Comparison of ENCODE assay signal across 24 cellular contexts in genomic region chr16:3481696-3482658, GRCh38. TPM values are rescaled to one million over a fixed set of nuclear protein-coding genes. Genes with fewer than 3 reads are reported as not detected.
DNase-seq lines count a peak whose midpoint lies in the region; ATAC-seq and TF ChIP-seq lines count a peak whose summit lies in the region.
"Had no signal": no experiment of that assay in that cellular context is flagged by ENCODE, and none has a peak within 500 bp of the region (broad histone marks: within the 10 kb centered on the region; RNA-seq: fewer than 3 reads in every experiment).

No MANE protein-coding gene starts in this region.

- peaks cover 11% of the 10 kb centered on the region; the same call in 2 of the 3 replicates for H3K4me1 Mint-ChIP-seq in GM23338
- H3K4me1 Mint-ChIP-seq in activated naive CD8-positive, alpha-beta T cell treated with anti-CD3 and anti-CD28 coated beads, Interleukin-2, amount 10 ng/mL, durations not matched to agents 7 days and 5 days, result no peaks in the 10 kb centered on the region
- no peaks in the 10 kb centered on the region for H3K4me1 Mint-ChIP-seq in Caco-2 (ENCODE audit: low read depth, unreplicated experiment)
- H3K4me1 Mint-ChIP-seq in glutamatergic neuron (ENCODE audit: low read depth, unreplicated experiment), result peaks cover 42% of the 10 kb centered on the region

- no peak overlapping the region for H3K4me2 ChIP-seq in GM23338
- H3K4me2 ChIP-seq in mesendoderm (ENCODE audit: low read length), result no peak overlapping the region
- H3K4me2 ChIP-seq: smooth muscle cell had no signal

- H3K27me3 Mint-ChIP-seq in GM23338 (ENCODE audit: insufficient read depth, low read depth, poor library complexity) (peaks cover 11% of the 10 kb centered on the region), Caco-2 (ENCODE audit: insufficient read depth, unreplicated experiment) (no peaks in the 10 kb centered on the region), glutamatergic neuron (ENCODE audit: unreplicated experiment) (peaks cover 14% of the 10 kb centered on the region)
- H3K27me3 Mint-ChIP-seq in activated naive CD8-positive, alpha-beta T cell treated with anti-CD3 and anti-CD28 coated beads, Interleukin-2, amount 10 ng/mL, durations not matched to agents 7 days and 5 days, result no peaks in the 10 kb centered on the region
- H3K27me3 Mint-ChIP-seq: CD4-positive, alpha-beta memory T cell; stimulated activated naive CD8-positive, alpha-beta T cell treated with anti-CD3 and anti-CD28 coated beads, Interleukin-15, Interleukin-2, amounts not matched to agents 100 ng/mL and 50 ng/mL, for 24 hours had no signal

- POLR2A ChIA-PET in activated naive CD8-positive, alpha-beta T cell treated with anti-CD3 and anti-CD28 coated beads, Interleukin-2, amount 10 ng/mL, durations not matched to agents 7 days and 5 days (lab: Charles Lee), result no interaction called here
- POLR2A ChIA-PET in Caco-2 (lab: Charles Lee), result no interaction called here

- TF ChIP-seq CTCF in GM23338 (conservative IDR thresholded peaks at IDR 0.05; ENCODE audit: low read depth in 2 of 2) (no peak), Caco-2 (IDR thresholded peaks at IDR 0.05; ENCODE audit: insufficient read depth in 1 of 2, low read depth in 1 of 2, low read length in 1 of 2, severe bottlenecking in 1 of 2, unreplicated experiment in 1 of 2) (no peak), glutamatergic neuron (IDR thresholded peaks at IDR 0.05; ENCODE audit: partially characterized antibody, unreplicated experiment) (no peak)

- no peak overlapping the region for H3K23ac ChIP-seq in mesendoderm (ENCODE audit: low read length)

- no peaks in the 10 kb centered on the region for H3K9me2 ChIP-seq in GM23338 (ENCODE audit: insufficient read depth)

- H4K5ac ChIP-seq in mesendoderm (ENCODE audit: low read length), result no peak overlapping the region

- H2BK5ac ChIP-seq in mesendoderm (ENCODE audit: low read length), result no peak overlapping the region

- H3K79me2 ChIP-seq in GM23338 (replicated peaks; ENCODE audit: insufficient read depth), result peaks cover 18% of the 10 kb centered on the region
- H3K79me2 ChIP-seq in mesendoderm (ENCODE audit: control insufficient read depth, insufficient read depth, low read length), result peaks cover 1% of the 10 kb centered on the region

- no peak overlapping the region for H4K8ac ChIP-seq in mesendoderm (ENCODE audit: low read depth, low read length)

- intact Hi-C loops in Caco-2 (cut with micrococcal nuclease; ENCODE audit: unreplicated experiment), result no loop called here

- peaks cover 9% of the 10 kb centered on the region; the same call in 1 of the 2 replicates for H3K36me3 ChIP-seq in GM23338 (ENCODE audit: insufficient read depth)
- H3K36me3 ChIP-seq in mesendoderm (ENCODE audit: control insufficient read depth, insufficient read depth, low read length), result peaks cover 12% of the 10 kb centered on the region
- peaks cover 4% of the 10 kb centered on the region for H3K36me3 ChIP-seq in Caco-2 (ENCODE audit: control insufficient read depth, insufficient read depth, low read length)

- no peak overlapping the region for H3K9ac ChIP-seq in mesendoderm (ENCODE audit: low read length)

- no peak overlapping the region for H2BK15ac ChIP-seq in mesendoderm (replicated peaks; ENCODE audit: low read depth)

- H2BK120ac ChIP-seq in mesendoderm (ENCODE audit: low read depth, low read length), result no peak overlapping the region

- DNase-seq in 8988T, result peak; percentile 13
- no peak for DNase-seq in GM23338 (ENCODE audit: low spot score)
- no peak for DNase-seq in activated naive CD8-positive, alpha-beta T cell treated with anti-CD3 and anti-CD28 coated beads, Interleukin-2, amount 10 ng/mL, durations not matched to agents 7 days and 5 days
- DNase-seq in mesendoderm, result no peak
- no peak for DNase-seq in Caco-2
- no peak for DNase-seq in NCI-H510A (lab: John Stamatoyannopoulos, UW)
- DNase-seq in glutamatergic neuron, result no peak
- DNase-seq: activated gamma-delta T cell; anterior cingulate cortex; CD4-positive, alpha-beta memory T cell; effector CD8-positive, alpha-beta T cell; esophagus squamous epithelium; GDM1; midbrain; NCI-H1048; NCI-H2029 treated with DMSO at 0.1 percent for 48 hours; NCI-H345; SIG-M5; stimulated activated CD4-positive, alpha-beta T cell treated with anti-CD3 and anti-CD28 coated beads, Interleukin-2, amount 100 ng/mL, for 48 hours; transverse colon had no signal

- no TSS peak for BruUV-seq in Caco-2 (replicated peaks; lab: Mats Ljungman, UMichigan)

- H3F3A ChIP-seq in GM23338 (replicated peaks; ENCODE audit: low read depth), result no peaks in the 10 kb centered on the region

- no peak overlapping the region for H2AK5ac ChIP-seq in mesendoderm (ENCODE audit: low read length)

- H3K4me3 Mint-ChIP-seq in GM23338 (no peak overlapping the region; the same call in 2 of the 3 replicates), Caco-2 (ENCODE audit: unreplicated experiment) (no peak overlapping the region), glutamatergic neuron (ENCODE audit: unreplicated experiment) (no peak overlapping the region)
- H3K4me3 Mint-ChIP-seq in activated naive CD8-positive, alpha-beta T cell treated with anti-CD3 and anti-CD28 coated beads, Interleukin-2, amount 10 ng/mL, durations not matched to agents 7 days and 5 days, result no peak overlapping the region
- H3K4me3 Mint-ChIP-seq: CD4-positive, alpha-beta memory T cell; stimulated activated naive CD8-positive, alpha-beta T cell treated with anti-CD3 and anti-CD28 coated beads, Interleukin-15, Interleukin-2, amounts not matched to agents 100 ng/mL and 50 ng/mL, for 24 hours had no signal

- H3K27ac Mint-ChIP-seq in GM23338 (peak overlapping the region; percentile 73; the same call in 1 of the 2 replicates), Caco-2 (ENCODE audit: unreplicated experiment) (no peak overlapping the region), glutamatergic neuron (ENCODE audit: unreplicated experiment) (no peak overlapping the region)
- H3K27ac Mint-ChIP-seq in activated naive CD8-positive, alpha-beta T cell treated with anti-CD3 and anti-CD28 coated beads, Interleukin-2, amount 10 ng/mL, durations not matched to agents 7 days and 5 days, result peak overlapping the region; percentile 16

- peaks cover 8% of the 10 kb centered on the region for H3K79me1 ChIP-seq in mesendoderm (ENCODE audit: low read length)

- no peak for ATAC-seq in GM23338
- no peak for ATAC-seq in activated naive CD8-positive, alpha-beta T cell treated with anti-CD3 and anti-CD28 coated beads, Interleukin-2, amount 10 ng/mL, durations not matched to agents 7 days and 5 days (ENCODE audit: low read depth)

- H3K27ac ChIP-seq in GM23338 (ENCODE audit: low read depth) (peak overlapping the region; percentile 78), mesendoderm (ENCODE audit: low read depth, low read length) (peak overlapping the region; percentile 20)
- H3K27ac ChIP-seq: esophagus squamous epithelium, transverse colon had no signal

- peaks cover 11% of the 10 kb centered on the region; the same call in 1 of the 2 replicates for H4K20me1 ChIP-seq in GM23338 (replicated peaks; ENCODE audit: insufficient read depth)

- H2AFZ ChIP-seq in GM23338, result no peak overlapping the region

- H3K4me3 ChIP-seq in GM23338 (no peak overlapping the region), mesendoderm (ENCODE audit: low read length) (no peak overlapping the region), Caco-2 (ENCODE audit: low read depth, low read length) (no peak overlapping the region)
- H3K4me3 ChIP-seq: esophagus squamous epithelium, smooth muscle cell, transverse colon had no signal

- no peaks in the 10 kb centered on the region for H3K9me3 ChIP-seq in Caco-2
- H3K9me3 ChIP-seq: esophagus squamous epithelium, transverse colon had no signal

- no CpG with 5 or more reads among the region's 32 CpGs for WGBS in mesendoderm (ENCODE audit: extremely low coverage, insufficient coverage, low lambda C conversion rate)

- peaks cover 11% of the 10 kb centered on the region for H3K4me1 ChIP-seq in GM23338 (ENCODE audit: insufficient read depth)
- peaks cover 5% of the 10 kb centered on the region for H3K4me1 ChIP-seq in mesendoderm (ENCODE audit: control insufficient read depth, low read depth, low read length)
- no peaks in the 10 kb centered on the region for H3K4me1 ChIP-seq in Caco-2
- H3K4me1 ChIP-seq: esophagus squamous epithelium had no signal

- H3K18ac ChIP-seq in mesendoderm (ENCODE audit: low read length), result no peak overlapping the region

- H3K36me3 Mint-ChIP-seq in GM23338 (ENCODE audit: low read depth) (peaks cover 46% of the 10 kb centered on the region), Caco-2 (ENCODE audit: insufficient read depth, unreplicated experiment) (peaks cover 77% of the 10 kb centered on the region), glutamatergic neuron (ENCODE audit: unreplicated experiment) (no peaks in the 10 kb centered on the region)
- peaks cover 9% of the 10 kb centered on the region for H3K36me3 Mint-ChIP-seq in activated naive CD8-positive, alpha-beta T cell treated with anti-CD3 and anti-CD28 coated beads, Interleukin-2, amount 10 ng/mL, durations not matched to agents 7 days and 5 days

- CTCF ChIA-PET in Caco-2 (lab: Charles Lee), result no interaction called here

- H3K9me3 Mint-ChIP-seq in GM23338 (no peaks in the 10 kb centered on the region), Caco-2 (ENCODE audit: unreplicated experiment) (no peaks in the 10 kb centered on the region), glutamatergic neuron (ENCODE audit: unreplicated experiment) (peaks cover 9% of the 10 kb centered on the region)
- no peaks in the 10 kb centered on the region for H3K9me3 Mint-ChIP-seq in activated naive CD8-positive, alpha-beta T cell treated with anti-CD3 and anti-CD28 coated beads, Interleukin-2, amount 10 ng/mL, durations not matched to agents 7 days and 5 days
- H3K9me3 Mint-ChIP-seq: CD4-positive, alpha-beta memory T cell; stimulated activated naive CD8-positive, alpha-beta T cell treated with anti-CD3 and anti-CD28 coated beads, Interleukin-15, Interleukin-2, amounts not matched to agents 100 ng/mL and 50 ng/mL, for 24 hours had no signal

- no peak overlapping the region for H3K4ac ChIP-seq in mesendoderm (ENCODE audit: low read depth, low read length)

- H3K27me3 ChIP-seq in GM23338 (ENCODE audit: insufficient read depth), result no peaks in the 10 kb centered on the region
- no peaks in the 10 kb centered on the region for H3K27me3 ChIP-seq in mesendoderm (ENCODE audit: insufficient read depth, low read length, poor library complexity)
- no peaks in the 10 kb centered on the region for H3K27me3 ChIP-seq in Caco-2 (replicated peaks; ENCODE audit: control insufficient read depth, insufficient read depth, low read length)
- H3K27me3 ChIP-seq: esophagus squamous epithelium, transverse colon had no signal

- H3K56ac ChIP-seq in mesendoderm (ENCODE audit: low read length), result no peak overlapping the region

RNA-seq across cellular contexts. Expression of gene C16orf90, which starts 13.3 kb away (rescaled TPM):
- total RNA-seq in GM23338 (2014; rRNA removed; shearing (Covaris generic)), result not detected in 2 replicates
- not detected in 2 replicates for polyA plus RNA-seq in GM23338 (2016; fragmentation: Nextera tagmentation; extraction: Ambion mirVana)
- total RNA-seq in activated naive CD8-positive, alpha-beta T cell treated with anti-CD3 and anti-CD28 coated beads, Interleukin-2, amount 10 ng/mL, durations not matched to agents 7 days and 5 days, result not detected
- polyA plus RNA-seq in mesendoderm (2013, experiment 1 of 2), result not detected
- not detected for polyA plus RNA-seq in mesendoderm (2013, experiment 2 of 2)
- not detected in 2 replicates for total RNA-seq in Caco-2 (2022)
- not detected for total RNA-seq in glutamatergic neuron (ENCODE audit: unreplicated experiment)
- total RNA-seq: CD4-positive, alpha-beta memory T cell; esophagus squamous epithelium; LHCN-M2; smooth muscle cell; transverse colon had no signal
- polyA plus RNA-seq: CD4-positive, alpha-beta memory T cell; neural cell; smooth muscle cell had no signal

RNA-seq across cellular contexts. Expression of gene CLUAP1, which starts 18.8 kb away (rescaled TPM):
- 3.8 and 7.8 TPM in 2 replicates for total RNA-seq in GM23338 (2014; rRNA removed; shearing (Covaris generic))
- polyA plus RNA-seq in GM23338 (2016; fragmentation: Nextera tagmentation; extraction: Ambion mirVana), result 10.9 and 11.3 TPM in 2 replicates
- 10 to 100 TPM; 22.9 to 26.8 TPM for total RNA-seq in activated naive CD8-positive, alpha-beta T cell treated with anti-CD3 and anti-CD28 coated beads, Interleukin-2, amount 10 ng/mL, durations not matched to agents 7 days and 5 days
- 5.8 TPM for polyA plus RNA-seq in mesendoderm (2013, experiment 1 of 2)
- 5.9 TPM for polyA plus RNA-seq in mesendoderm (2013, experiment 2 of 2)
- total RNA-seq in Caco-2 (2022) (11.8 and 20.2 TPM in 2 replicates), glutamatergic neuron (ENCODE audit: unreplicated experiment) (15.4 TPM)

RNA-seq across cellular contexts. Expression of gene NAA60, which starts 38.5 kb away (rescaled TPM):
- 32.4 and 42.6 TPM in 2 replicates for total RNA-seq in GM23338 (2014; rRNA removed; shearing (Covaris generic))
- 36.5 and 40.3 TPM in 2 replicates for polyA plus RNA-seq in GM23338 (2016; fragmentation: Nextera tagmentation; extraction: Ambion mirVana)
- 10 to 100 TPM; 54.0 to 54.6 TPM for total RNA-seq in activated naive CD8-positive, alpha-beta T cell treated with anti-CD3 and anti-CD28 coated beads, Interleukin-2, amount 10 ng/mL, durations not matched to agents 7 days and 5 days
- 68.1 TPM for polyA plus RNA-seq in mesendoderm (2013, experiment 1 of 2)
- polyA plus RNA-seq in mesendoderm (2013, experiment 2 of 2), result 67.0 TPM
- total RNA-seq in Caco-2 (2022), result 84.9 and 92.8 TPM in 2 replicates
- total RNA-seq in glutamatergic neuron (ENCODE audit: unreplicated experiment), result 69.9 TPM

RNA-seq across cellular contexts. Expression of gene ZNF597, which starts 38.7 kb away (rescaled TPM):
- total RNA-seq in GM23338 (2014; rRNA removed; shearing (Covaris generic)), result 2.4 and 3.8 TPM in 2 replicates
- polyA plus RNA-seq in GM23338 (2016; fragmentation: Nextera tagmentation; extraction: Ambion mirVana), result 0.87 and 1.2 TPM in 2 replicates
- total RNA-seq in activated naive CD8-positive, alpha-beta T cell treated with anti-CD3 and anti-CD28 coated beads, Interleukin-2, amount 10 ng/mL, durations not matched to agents 7 days and 5 days, result 1 to 10 TPM; 3.6 to 4.2 TPM
- 1.5 TPM for polyA plus RNA-seq in mesendoderm (2013, experiment 1 of 2)
- 1.3 TPM for polyA plus RNA-seq in mesendoderm (2013, experiment 2 of 2)
- total RNA-seq in Caco-2 (2022) (3.7 and 3.8 TPM in 2 replicates), glutamatergic neuron (ENCODE audit: unreplicated experiment) (1.9 TPM)

Comparison
In these comparisons a context has a peak if more than half of its experiments do, and no peak if none do; other contexts are left out.
1. H3K27ac Mint-ChIP-seq: peak in GM23338 (single experiment) and activated naive CD8-positive, alpha-beta T cell treated with anti-CD3 and anti-CD28 coated beads, Interleukin-2, amount 10 ng/mL, durations not matched to agents 7 days and 5 days (single experiment); none in Caco-2 (single experiment) and glutamatergic neuron (single experiment).